17 cellular contexts compared by ENCODE assay signal in genomic region chr22:26894362-26894761, GRCh38.
DNase-seq lines count a peak whose midpoint lies in the region; ATAC-seq and TF ChIP-seq lines count a peak whose summit lies in the region.
"Had no signal": no experiment of that assay in that cellular context is flagged by ENCODE, and none has a peak within 500 bp of the region (broad histone marks: within the 10 kb centered on the region; RNA-seq: fewer than 3 reads in every experiment).

No MANE protein-coding gene starts in this region.

- no peaks in the 10 kb centered on the region for H3K79me1 ChIP-seq in IMR-90 (ENCODE audit: low read depth in 1 of 2, low read length in 2 of 2)

- 0 out of 2 replicates have a peak overlapping the region, but pooled peaks have one; percentile 20 for H2AK5ac ChIP-seq in IMR-90 (ENCODE audit: low read depth, low read length)

- H3K27ac ChIP-seq in IMR-90 (ENCODE audit: insufficient read depth, low read length): peak overlapping the region; percentile 13; the same call in 1 of the 2 replicates
- H3K27ac ChIP-seq in ascending aorta: peak overlapping the region; percentile 84 to 87
- H3K27ac ChIP-seq in hepatocyte: peak overlapping the region; percentile 83
- H3K27ac ChIP-seq in stomach smooth muscle (ENCODE audit: low read length): peak overlapping the region; percentile 46
- H3K27ac ChIP-seq in GM23338 (ENCODE audit: low read depth): no peak overlapping the region
- H3K27ac ChIP-seq: left ventricle myocardium inferior had no signal

- H4K20me1 ChIP-seq in IMR-90 (ENCODE audit: insufficient read depth, low read length) (peaks cover 4% of the 10 kb centered on the region; the same call in 1 of the 2 replicates), hepatocyte (ENCODE audit: insufficient read depth, poor library complexity, severe bottlenecking) (no peaks in the 10 kb centered on the region), GM23338 (replicated peaks; ENCODE audit: insufficient read depth) (no peaks in the 10 kb centered on the region)

- no peak overlapping the region for H3K4me3 ChIP-seq in IMR-90 (ENCODE audit: insufficient read depth, low read depth, low read length)
- no peak overlapping the region for H3K4me3 ChIP-seq in ascending aorta
- H3K4me3 ChIP-seq in hepatocyte: no peak overlapping the region
- no peak overlapping the region for H3K4me3 ChIP-seq in stomach smooth muscle (ENCODE audit: low read length in 2 of 2)
- no peak overlapping the region for H3K4me3 ChIP-seq in GM23338
- H3K4me3 ChIP-seq: HAP-1, K562, left ventricle myocardium inferior had no signal

- H2AK9ac ChIP-seq in IMR-90 (replicated peaks; ENCODE audit: low read depth, low read length, poor library complexity): no peak overlapping the region

- H3K9me3 ChIP-seq in IMR-90 (ENCODE audit: control insufficient read depth, insufficient read depth, low read length) (no peaks in the 10 kb centered on the region), ascending aorta (no peaks in the 10 kb centered on the region), hepatocyte (ENCODE audit: low read depth) (no peaks in the 10 kb centered on the region), stomach smooth muscle (ENCODE audit: control insufficient read depth in 2 of 2, low read length in 2 of 2) (no peaks in the 10 kb centered on the region)
- H3K9me3 ChIP-seq: HAP-1, left ventricle myocardium inferior had no signal

- no TSS peak for BruUV-seq in IMR-90 (replicated peaks; lab: Mats Ljungman, UMichigan)

- intact Hi-C loops in IMR-90 (cut with micrococcal nuclease) (loop anchor here (5.0 to 10.0 kb wide), 3 partner anchors 220 to 970 kb away; partner anchors contain the start of gene MN1), ascending aorta (cut with DNase I) (loop anchor here (5.0 to 10.0 kb wide), 3 partner anchors 88 to 970 kb away; partner anchors contain the start of gene MN1)

- CTCF ChIA-PET in IMR-90 (lab: Yijun Ruan, JAX): no interaction called here

- TF ChIP-seq CTCF in IMR-90 (conservative IDR thresholded peaks at IDR 0.05; ENCODE audit: low read depth, low read length) (no peak), ascending aorta (IDR thresholded peaks at IDR 0.05) (no peak), hepatocyte (IDR thresholded peaks at IDR 0.05; ENCODE audit: poor library complexity) (no peak), GM23338 (conservative IDR thresholded peaks at IDR 0.05; ENCODE audit: low read depth in 2 of 2) (no peak)

- H3K23ac ChIP-seq in IMR-90 (ENCODE audit: low read depth, low read length): no peak overlapping the region

- peaks cover 27% of the 10 kb centered on the region for H3K4me1 ChIP-seq in IMR-90 (ENCODE audit: control insufficient read depth, insufficient read depth, low read length)
- peaks cover 22 to 50% of the 10 kb centered on the region in 2 donors for H3K4me1 ChIP-seq in ascending aorta
- H3K4me1 ChIP-seq in hepatocyte (ENCODE audit: insufficient read depth): peaks cover 16% of the 10 kb centered on the region
- H3K4me1 ChIP-seq in stomach smooth muscle (ENCODE audit: control insufficient read depth, insufficient read depth, low read length): peaks cover 27% of the 10 kb centered on the region
- peaks cover 36% of the 10 kb centered on the region for H3K4me1 ChIP-seq in GM23338 (ENCODE audit: insufficient read depth)
- H3K4me1 ChIP-seq: HAP-1, left ventricle myocardium inferior had no signal

- H3K79me2 ChIP-seq in hepatocyte: no peaks in the 10 kb centered on the region
- H3K79me2 ChIP-seq in GM23338 (replicated peaks; ENCODE audit: insufficient read depth): no peaks in the 10 kb centered on the region

- peak overlapping the region; percentile 55 for H2BK5ac ChIP-seq in IMR-90 (ENCODE audit: low read depth, low read length, poor library complexity, severe bottlenecking)

- no peak for TF ChIP-seq RAD21 in IMR-90 (IDR thresholded peaks at IDR 0.05; ENCODE audit: low read length)

- peak; percentile 18 for DNase-seq in IMR-90
- DNase-seq in ascending aorta (ENCODE audit: low spot score in 2 of 2): no peak
- DNase-seq in hepatocyte (ENCODE audit: low spot score): no peak
- DNase-seq in NCI-H1436 treated with DMSO at 0.1 percent for 48 hours (lab: John Stamatoyannopoulos, UW): no peak
- no peak for DNase-seq in ureter (ENCODE audit: low spot score)
- no peak for DNase-seq in GM23338 (ENCODE audit: low spot score)
- DNase-seq: activated CD4-positive, alpha-beta T cell treated with anti-CD3 and anti-CD28 coated beads, Interleukin-2, amount 50 U/mL, for 4 hours; C1 segment of cervical spinal cord; DND-41; left ventricle myocardium inferior; natural killer cell; SIG-M5; stimulated activated CD4-positive, alpha-beta T cell treated with anti-CD3 and anti-CD28 coated beads, Interleukin-2, amount 100 ng/mL, for 24 hours had no signal

- H3K36me3 ChIP-seq in IMR-90 (ENCODE audit: control insufficient read depth, insufficient read depth, low read length): no peaks in the 10 kb centered on the region
- H3K36me3 ChIP-seq in ascending aorta: no peaks in the 10 kb centered on the region
- H3K36me3 ChIP-seq in hepatocyte (replicated peaks; ENCODE audit: insufficient read depth, low read depth): no peaks in the 10 kb centered on the region
- no peaks in the 10 kb centered on the region for H3K36me3 ChIP-seq in stomach smooth muscle (ENCODE audit: control insufficient read depth in 2 of 2, insufficient read depth in 2 of 2, low read length in 2 of 2)
- no peaks in the 10 kb centered on the region for H3K36me3 ChIP-seq in GM23338 (ENCODE audit: insufficient read depth)
- H3K36me3 ChIP-seq: HAP-1, left ventricle myocardium inferior had no signal

- H3K18ac ChIP-seq in IMR-90 (ENCODE audit: low read depth, low read length): peak overlapping the region; percentile 66

- H2BK15ac ChIP-seq in IMR-90 (ENCODE audit: low read depth, low read length): 0 out of 3 replicates have a peak overlapping the region, but pooled peaks have one; percentile 89

- ATAC-seq in IMR-90 (ENCODE audit: low read depth): no peak
- ATAC-seq in GM23338: no peak
- ATAC-seq: K562, natural killer cell had no signal

- no peak overlapping the region; a peak in 1 of 4 replicates for H4K8ac ChIP-seq in IMR-90 (ENCODE audit: low read depth in 2 of 2, low read length in 2 of 2)

- H3K14ac ChIP-seq in IMR-90 (replicated peaks; ENCODE audit: low read depth, low read length): peak overlapping the region; percentile 71

- no peak overlapping the region; the same call in 1 of the 2 replicates for H4K5ac ChIP-seq in IMR-90 (ENCODE audit: low read depth, low read length)

- H3K27me3 Mint-ChIP-seq in GM23338 (ENCODE audit: insufficient read depth, low read depth, poor library complexity): peaks cover 8% of the 10 kb centered on the region

- no peaks in the 10 kb centered on the region for H3K9me2 ChIP-seq in hepatocyte (replicated peaks; ENCODE audit: insufficient read depth)
- H3K9me2 ChIP-seq in GM23338 (ENCODE audit: insufficient read depth): no peaks in the 10 kb centered on the region

- POLR2A ChIA-PET in IMR-90 (lab: Charles Lee; ENCODE audit: unreplicated experiment): no interaction called here

- peaks cover 4% of the 10 kb centered on the region; the same call in 1 of the 2 replicates for H3F3A ChIP-seq in GM23338 (replicated peaks; ENCODE audit: low read depth)

- H3K4ac ChIP-seq in IMR-90 (ENCODE audit: low read depth, low read length): peak overlapping the region; percentile 79

- no peaks in the 10 kb centered on the region; the same call in 2 of the 3 replicates for H3K36me3 Mint-ChIP-seq in GM23338 (ENCODE audit: low read depth)
- H3K36me3 Mint-ChIP-seq: natural killer cell had no signal

- H2BK120ac ChIP-seq in IMR-90 (ENCODE audit: low read depth, low read length): peak overlapping the region; percentile 79

- H3K9ac ChIP-seq in IMR-90 (ENCODE audit: low read depth, low read length) (no peak overlapping the region), stomach smooth muscle (ENCODE audit: low read length in 2 of 2) (no peak overlapping the region)

- peak overlapping the region; percentile 32; the same call in 1 of the 2 replicates for H2BK20ac ChIP-seq in IMR-90 (ENCODE audit: low read depth, low read length)

- in situ Hi-C loops in IMR-90 (cut with MboI; ENCODE audit: low sequenced_read_pairs): no loop called here

- no peaks in the 10 kb centered on the region; the same call in 2 of the 3 replicates for H3K9me3 Mint-ChIP-seq in GM23338
- H3K9me3 Mint-ChIP-seq: activated T-cell treated with anti-CD3 and anti-CD28 coated beads, Interleukin-2, amount 50 U/mL, for 72 hours; natural killer cell had no signal

- H3K4me3 Mint-ChIP-seq in GM23338: no peak overlapping the region
- H3K4me3 Mint-ChIP-seq: activated T-cell treated with anti-CD3 and anti-CD28 coated beads, Interleukin-2, amount 50 U/mL, for 72 hours; natural killer cell had no signal

- no peak overlapping the region for H2AFZ ChIP-seq in IMR-90 (replicated peaks; ENCODE audit: low read length, poor library complexity)
- H2AFZ ChIP-seq in hepatocyte: no peak overlapping the region
- H2AFZ ChIP-seq in GM23338: no peak overlapping the region

- dilution Hi-C loops in IMR-90 (cut with HindIII; ENCODE audit: low sequenced_read_pairs, unreplicated experiment): no loop called here

- no peak for TF ChIP-seq POLR2A in IMR-90 (IDR thresholded peaks at IDR 0.05; ENCODE audit: low read depth, low read length)

- H3K9me1 ChIP-seq in IMR-90 (ENCODE audit: insufficient read depth, low read length): peaks cover 13% of the 10 kb centered on the region

- WGBS in IMR-90 (ENCODE audit: extremely low coverage in 2 of 2, insufficient read length in 1 of 2), 2 experiments: 77 to 92% methylated on average over 1 of the region's 5 CpGs
- WGBS in hepatocyte (ENCODE audit: low lambda C conversion rate, missing lambda C conversion rate): 66% methylated on average over 4 of the region's 5 CpGs

- H4K91ac ChIP-seq in IMR-90 (ENCODE audit: insufficient read depth, low read depth, low read length): peak overlapping the region; percentile 89; the same call in 1 of the 2 replicates

- H3K4me2 ChIP-seq in IMR-90 (ENCODE audit: low read depth, low read length) (no peak overlapping the region; the same call in 1 of the 2 replicates), hepatocyte (peak overlapping the region; percentile 29), GM23338 (no peak overlapping the region)

- H3K4me1 Mint-ChIP-seq in GM23338: peaks cover 45% of the 10 kb centered on the region
- H3K4me1 Mint-ChIP-seq: natural killer cell had no signal

- H3K56ac ChIP-seq in IMR-90 (ENCODE audit: extremely low read depth, insufficient read depth, low read length): peak overlapping the region; percentile 14; the same call in 1 of the 2 replicates

- H3K27me3 ChIP-seq in IMR-90 (ENCODE audit: control insufficient read depth, insufficient read depth, low read length) (peaks cover 6% of the 10 kb centered on the region; the same call in 1 of the 2 replicates), ascending aorta (no peaks in the 10 kb centered on the region), hepatocyte (no peaks in the 10 kb centered on the region), stomach smooth muscle (ENCODE audit: control insufficient read depth in 1 of 2, insufficient read depth in 2 of 2, low read length in 2 of 2) (peaks cover 2 to 4% of the 10 kb centered on the region in 2 donors), GM23338 (ENCODE audit: insufficient read depth) (no peaks in the 10 kb centered on the region)

- H3K27ac Mint-ChIP-seq in GM23338: no peak overlapping the region
- H3K27ac Mint-ChIP-seq: natural killer cell had no signal

TF ChIP-seq in GM23338, 12 proteins besides CTCF, POLR2A, EP300 and RAD21 (continues in another document):
- TF ChIP-seq CREB1 (CRISPR knock-in tag; IDR thresholded peaks at IDR 0.05; ENCODE audit: low read depth) (no peak), JUNB (IDR thresholded peaks at IDR 0.05; ENCODE audit: unreplicated experiment) (no peak)
